10 cellular contexts compared by ENCODE assay signal in genomic region chr13:89401209-89401810, GRCh38.
DNase-seq lines count a peak whose midpoint lies in the region; ATAC-seq, FAIRE-seq and TF ChIP-seq lines count a peak whose summit lies in the region.
"Had no signal": no experiment of that assay in that cellular context is flagged by ENCODE, and none has a peak within 500 bp of the region (broad histone marks: within the 10 kb centered on the region; RNA-seq: fewer than 3 reads in every experiment).

No MANE protein-coding gene starts in this region.

- H3K36me3 ChIP-seq in GM23248 (ENCODE audit: low read depth): no peaks in the 10 kb centered on the region
- H3K36me3 ChIP-seq in PC-3 (ENCODE audit: low read depth, low read length): no peaks in the 10 kb centered on the region
- H3K36me3 ChIP-seq in H1 (ENCODE audit: control insufficient read depth in 2 of 4, insufficient read depth in 4 of 4, low read length in 3 of 4): no peaks in the 10 kb centered on the region
- no peaks in the 10 kb centered on the region for H3K36me3 ChIP-seq in neuronal stem cell (replicated peaks in 1 of 2; ENCODE audit: control insufficient read depth in 2 of 2, insufficient read depth in 2 of 2, low read length in 2 of 2)
- no peaks in the 10 kb centered on the region for H3K36me3 ChIP-seq in tibial nerve
- H3K36me3 ChIP-seq: right atrium auricular region had no signal

- H2BK12ac ChIP-seq in H1 (ENCODE audit: low read depth, low read length) (no peak overlapping the region), neuronal stem cell (ENCODE audit: low read length) (no peak overlapping the region)

- ATAC-seq in PC-3 (peak; percentile 49), GM19328 (IDR thresholded peaks at IDR 0.05; ENCODE audit: unreplicated experiment) (no peak), GM19351 (IDR thresholded peaks at IDR 0.05; ENCODE audit: unreplicated experiment) (no peak)

- no peak overlapping the region for H2AK5ac ChIP-seq in H1 (ENCODE audit: low read depth, low read length)
- H2AK5ac ChIP-seq in neuronal stem cell (ENCODE audit: low read depth, low read length): no peak overlapping the region

- POLR2A ChIA-PET in PC-3 (lab: Charles Lee; ENCODE audit: unreplicated experiment): no interaction called here
- POLR2A ChIA-PET in H1 (lab: Charles Lee; ENCODE audit: partially characterized antibody): no interaction called here

- no peak overlapping the region for H2BK20ac ChIP-seq in H1 (ENCODE audit: low read length)

- H4K8ac ChIP-seq in H1 (ENCODE audit: extremely low read depth, insufficient read depth, low read length) (no peak overlapping the region), neuronal stem cell (ENCODE audit: low read depth, low read length) (no peak overlapping the region)

- H3K79me1 ChIP-seq in H1 (ENCODE audit: low read depth, low read length) (no peaks in the 10 kb centered on the region), neuronal stem cell (ENCODE audit: low read depth, low read length) (no peaks in the 10 kb centered on the region)

- TF ChIP-seq CTCF in PC-3 (conservative IDR thresholded peaks at IDR 0.05; ENCODE audit: low read depth, low read length) (no peak), H1 (IDR thresholded peaks at IDR 0.05; ENCODE audit: control extremely low read depth in 1 of 3, insufficient read depth in 1 of 3, low read depth in 1 of 3, low read length in 3 of 3) (no peak), tibial nerve (IDR thresholded peaks at IDR 0.05) (no peak)

- no peaks in the 10 kb centered on the region for H3F3A ChIP-seq in GM23248 (ENCODE audit: insufficient read depth)
- no peaks in the 10 kb centered on the region for H3F3A ChIP-seq in PC-3 (ENCODE audit: low read length, unreplicated experiment)

- in situ Hi-C loops in GM23248 (cut with MboI): no loop called here

- peak overlapping the region; percentile 55 for H4K5ac ChIP-seq in H1 (ENCODE audit: insufficient read length, low read depth, low read length)

- FAIRE-seq in H1 (lab: Jason Lieb, UNC): no peak

- no peak for TF ChIP-seq RAD21 in H1 (IDR thresholded peaks at IDR 0.05 in 1 of 2, conservative IDR thresholded peaks at IDR 0.05 in 1 of 2; ENCODE audit: low read depth in 2 of 2, low read length in 2 of 2)

- H2BK120ac ChIP-seq in H1 (replicated peaks; ENCODE audit: low read depth, low read length) (no peak overlapping the region), neuronal stem cell (ENCODE audit: low read depth, low read length) (no peak overlapping the region)

- H3K9ac ChIP-seq in GM23248 (peak overlapping the region; percentile 53), PC-3 (ENCODE audit: low read length) (peak overlapping the region; percentile 23; the same call in 1 of the 2 replicates), H1 (replicated peaks in 1 of 4; ENCODE audit: extremely low read depth in 1 of 4, low read depth in 3 of 4, low read length in 3 of 4) (no peak overlapping the region), neuronal stem cell (ENCODE audit: low read depth, low read length, poor library complexity) (no peak overlapping the region)

- H3K4me3 ChIP-seq in GM23248 (peak overlapping the region; percentile 46), PC-3 (ENCODE audit: low read length) (0 out of 2 replicates have a peak overlapping the region, but pooled peaks have one; percentile 16), H1 (ENCODE audit: extremely low read depth in 1 of 4, insufficient read depth in 2 of 4, low read depth in 3 of 4, low read length in 4 of 4) (no peak overlapping the region), neuronal stem cell (ENCODE audit: low read length in 2 of 2) (no peak overlapping the region), tibial nerve (no peak overlapping the region)
- H3K4me3 ChIP-seq: right atrium auricular region had no signal

- intact Hi-C loops in PC-3 (cut with micrococcal nuclease): no loop called here

- DNase-seq in GM23248 (peak; percentile 78), PC-3 (peak; percentile 61), H1 (ENCODE audit: low read depth in 1 of 2, low spot score in 2 of 2) (no peak), neuronal stem cell (ENCODE audit: low spot score) (no peak), NCI-H2196 (lab: John Stamatoyannopoulos, UW; ENCODE audit: unreplicated experiment) (no peak), tibial nerve (ENCODE audit: low spot score in 2 of 2) (no peak)
- DNase-seq: activated gamma-delta T cell had no signal

- peak overlapping the region; percentile 40 for H3K4me2 ChIP-seq in GM23248 (ENCODE audit: unreplicated experiment)
- H3K4me2 ChIP-seq in PC-3 (ENCODE audit: low read length): peak overlapping the region; percentile 62
- H3K4me2 ChIP-seq in H1 (ENCODE audit: insufficient read depth in 1 of 2, low read depth in 2 of 2, low read length in 2 of 2): no peak overlapping the region
- H3K4me2 ChIP-seq in neuronal stem cell (ENCODE audit: insufficient read depth, low read length, poor library complexity, severe bottlenecking): no peak overlapping the region

- no peaks in the 10 kb centered on the region for H4K20me1 ChIP-seq in GM23248 (ENCODE audit: insufficient read depth)
- H4K20me1 ChIP-seq in PC-3 (ENCODE audit: low read length): no peaks in the 10 kb centered on the region
- no peaks in the 10 kb centered on the region for H4K20me1 ChIP-seq in H1 (replicated peaks in 1 of 2; ENCODE audit: control insufficient read depth in 1 of 2, insufficient read depth in 2 of 2, low read length in 2 of 2)

- no peak overlapping the region for H2BK5ac ChIP-seq in H1 (ENCODE audit: low read depth, low read length)
- H2BK5ac ChIP-seq in neuronal stem cell (ENCODE audit: low read length): no peak overlapping the region

- no peak overlapping the region for H3K18ac ChIP-seq in H1 (ENCODE audit: extremely low read depth, low read length)
- H3K18ac ChIP-seq in neuronal stem cell (ENCODE audit: low read length): no peak overlapping the region

- CTCF ChIA-PET in PC-3 (lab: Charles Lee) (no interaction called here), H1 (lab: Charles Lee; ENCODE audit: partially characterized antibody) (no interaction called here)

- H3K27me3 ChIP-seq in GM23248 (replicated peaks; ENCODE audit: insufficient read depth) (no peaks in the 10 kb centered on the region), PC-3 (ENCODE audit: low read length) (no peaks in the 10 kb centered on the region), H1 (replicated peaks in 1 of 4; ENCODE audit: control insufficient read depth in 3 of 4, extremely low read depth in 1 of 4, insufficient read depth in 3 of 4, low read length in 3 of 4) (no peaks in the 10 kb centered on the region), neuronal stem cell (ENCODE audit: control insufficient read depth in 3 of 3, insufficient read depth in 3 of 3, low read depth in 1 of 3, low read length in 3 of 3) (no peaks in the 10 kb centered on the region), tibial nerve (no peaks in the 10 kb centered on the region)
- H3K27me3 ChIP-seq: right atrium auricular region had no signal

- no peaks in the 10 kb centered on the region for H3K9me3 ChIP-seq in GM23248 (ENCODE audit: low read depth)
- H3K9me3 ChIP-seq in PC-3 (ENCODE audit: low read length): no peaks in the 10 kb centered on the region
- H3K9me3 ChIP-seq in H1 (ENCODE audit: insufficient read depth in 2 of 2, low read depth in 1 of 2, low read length in 1 of 2): no peaks in the 10 kb centered on the region
- H3K9me3 ChIP-seq in neuronal stem cell (replicated peaks in 1 of 2; ENCODE audit: control insufficient read depth in 2 of 2, insufficient read depth in 1 of 2, low read depth in 1 of 2, low read length in 2 of 2): no peaks in the 10 kb centered on the region
- H3K9me3 ChIP-seq in tibial nerve: peaks cover 0 to 5% (median 0%) of the 10 kb centered on the region in 4 donors

- H3K4ac ChIP-seq in H1 (replicated peaks; ENCODE audit: insufficient read length, low read depth, low read length) (no peak overlapping the region), neuronal stem cell (ENCODE audit: low read length) (no peak overlapping the region)

- H3K79me2 ChIP-seq in GM23248 (ENCODE audit: insufficient read depth): no peaks in the 10 kb centered on the region
- no peaks in the 10 kb centered on the region for H3K79me2 ChIP-seq in PC-3 (ENCODE audit: low read length)
- H3K79me2 ChIP-seq in H1 (ENCODE audit: control insufficient read depth in 1 of 2, insufficient read depth in 2 of 2, low read length in 2 of 2): no peaks in the 10 kb centered on the region

- BruUV-seq in PC-3 (replicated peaks; lab: Mats Ljungman, UMichigan): no TSS peak

- no peak overlapping the region for H3K23ac ChIP-seq in H1 (ENCODE audit: insufficient read length)
- H3K23ac ChIP-seq in neuronal stem cell (ENCODE audit: low read depth, low read length, poor library complexity): no peak overlapping the region

- WGBS in GM23248 (ENCODE audit: low coverage in 1 of 2, low lambda C conversion rate in 2 of 2, missing lambda C conversion rate in 2 of 2), 2 experiments: 21 to 22% methylated on average over 4 of the region's 4 CpGs
- WGBS in H1 (ENCODE audit: extremely low coverage in 1 of 2, insufficient coverage in 1 of 2, insufficient read length in 1 of 2, insufficient replicate concordance in 2 of 2, low coverage in 1 of 2, low lambda C conversion rate in 2 of 2, missing lambda C conversion rate in 1 of 2), 2 experiments: 89% methylated on average over 4 of the region's 4 CpGs; no CpG with 5 or more reads in 1 of the 2 experiments
- no CpG with 5 or more reads among the region's 4 CpGs for WGBS in neuronal stem cell (ENCODE audit: extremely low coverage in 2 of 2, insufficient read length in 2 of 2, insufficient replicate concordance in 1 of 2), 2 donors
- 46 to 49% methylated on average over 4 of the region's 4 CpGs for WGBS in tibial nerve, 2 donors

- H3K14ac ChIP-seq in H1 (ENCODE audit: insufficient read length) (no peak overlapping the region), neuronal stem cell (ENCODE audit: low read length) (no peak overlapping the region)

- no peak overlapping the region for H3K56ac ChIP-seq in H1 (replicated peaks; ENCODE audit: insufficient read length, low read depth, low read length)

- H3K23me2 ChIP-seq in H1 (ENCODE audit: low read depth, low read length): no peaks in the 10 kb centered on the region

- no peak overlapping the region for H2BK15ac ChIP-seq in H1 (ENCODE audit: low read length)
- H2BK15ac ChIP-seq in neuronal stem cell (ENCODE audit: low read length): no peak overlapping the region

- H3K27ac ChIP-seq in GM23248 (peak overlapping the region; percentile 33), PC-3 (ENCODE audit: low read length) (peak overlapping the region; percentile 75), H1 (ENCODE audit: low read depth, low read length) (no peak overlapping the region), neuronal stem cell (replicated peaks; ENCODE audit: low read length) (no peak overlapping the region), tibial nerve (no peak overlapping the region)
- H3K27ac ChIP-seq: right atrium auricular region had no signal

- no peak for TF ChIP-seq POLR2A in H1 (IDR thresholded peaks at IDR 0.05; ENCODE audit: control extremely low read depth in 1 of 2, low read depth in 2 of 2, low read length in 2 of 2)
- no peak for TF ChIP-seq POLR2A in tibial nerve (IDR thresholded peaks at IDR 0.05)

- TF ChIP-seq EP300 in H1 (IDR thresholded peaks at IDR 0.05; ENCODE audit: borderline replicate concordance in 1 of 2, low read depth in 2 of 2, low read length in 2 of 2): no peak
- no peak for TF ChIP-seq EP300 in tibial nerve (IDR thresholded peaks at IDR 0.05)

- 0 out of 2 replicates have a peak, but pooled peaks cover 5% of the 10 kb centered on the region for H3K4me1 ChIP-seq in GM23248 (ENCODE audit: insufficient read depth)
- H3K4me1 ChIP-seq in PC-3 (ENCODE audit: insufficient read depth, low read length): peaks cover 11% of the 10 kb centered on the region
- H3K4me1 ChIP-seq in H1 (replicated peaks in 1 of 4; ENCODE audit: control insufficient read depth in 3 of 4, insufficient read depth in 4 of 4, low read length in 3 of 4): no peaks in the 10 kb centered on the region
- no peaks in the 10 kb centered on the region for H3K4me1 ChIP-seq in neuronal stem cell (ENCODE audit: control insufficient read depth in 2 of 2, insufficient read depth in 1 of 2, low read depth in 1 of 2, low read length in 2 of 2)
- no peaks in the 10 kb centered on the region for H3K4me1 ChIP-seq in tibial nerve
- H3K4me1 ChIP-seq: right atrium auricular region had no signal

- H3K9me2 ChIP-seq in GM23248 (ENCODE audit: insufficient read depth) (no peaks in the 10 kb centered on the region), PC-3 (replicated peaks; ENCODE audit: low read length) (no peaks in the 10 kb centered on the region)

- H4K91ac ChIP-seq in H1 (replicated peaks; ENCODE audit: insufficient read length, low read length) (no peak overlapping the region), neuronal stem cell (ENCODE audit: low read depth, low read length, poor library complexity) (no peak overlapping the region)

- peak overlapping the region; percentile 56 for H2AFZ ChIP-seq in GM23248
- peak overlapping the region; percentile 70 for H2AFZ ChIP-seq in PC-3 (ENCODE audit: low read length)
- no peak overlapping the region for H2AFZ ChIP-seq in H1 (ENCODE audit: low read length)
- peak overlapping the region; percentile 9 for H2AFZ ChIP-seq in neuronal stem cell (ENCODE audit: low read length)

Comparison
In these comparisons a context has a peak if more than half of its experiments do, and no peak if none do; other contexts are left out.
1. DNase-seq: peak in GM23248 (single experiment) and PC-3 (single experiment); none in H1 (0 of 2), neuronal stem cell (single experiment), NCI-H2196 (single experiment) and tibial nerve (0 of 2).
2. H3K27ac ChIP-seq: peak in GM23248 (single experiment) and PC-3 (single experiment); none in H1 (single experiment), neuronal stem cell (single experiment) and tibial nerve (0 of 4).
3. H3K4me2 ChIP-seq: peak in GM23248 (single experiment) and PC-3 (single experiment); none in H1 (0 of 2) and neuronal stem cell (single experiment).
4. H3K4me3 ChIP-seq: peak in GM23248 (single experiment) and PC-3 (single experiment); none in H1 (0 of 4), neuronal stem cell (0 of 2) and tibial nerve (0 of 4).
5. H3K9ac ChIP-seq: peak in GM23248 (single experiment) and PC-3 (single experiment); none in H1 (0 of 4) and neuronal stem cell (single experiment).